Comparison of ENCODE assay signal across 9 cellular contexts in genomic region chr22:24482586-24482985, GRCh38. TPM values are rescaled to one million over a fixed set of nuclear protein-coding genes. Genes with fewer than 3 reads are reported as not detected.
DNase-seq lines count a peak whose midpoint lies in the region; ATAC-seq and TF ChIP-seq lines count a peak whose summit lies in the region.
"Had no signal": no experiment of that assay in that cellular context is flagged by ENCODE, and none has a peak within 500 bp of the region (broad histone marks: within the 10 kb centered on the region; RNA-seq: fewer than 3 reads in every experiment).

No MANE protein-coding gene starts in this region.

- H3K9ac ChIP-seq in mesendoderm (ENCODE audit: low read length) = no peak overlapping the region

- ATAC-seq in GM18502 (IDR thresholded peaks at IDR 0.05; ENCODE audit: poor library complexity, unreplicated experiment) (no peak), HG02588 (IDR thresholded peaks at IDR 0.05; ENCODE audit: unreplicated experiment) (no peak)

- H3K4me2 ChIP-seq in mesendoderm (ENCODE audit: low read length) = no peak overlapping the region

- no peak overlapping the region for H3K18ac ChIP-seq in mesendoderm (ENCODE audit: low read length)

- no peaks in the 10 kb centered on the region for H3K4me1 ChIP-seq in mesendoderm (ENCODE audit: control insufficient read depth, low read depth, low read length)

- no peak overlapping the region for H3K23ac ChIP-seq in mesendoderm (ENCODE audit: low read length)

- no peak overlapping the region for H2BK5ac ChIP-seq in mesendoderm (ENCODE audit: low read length)

- no peak overlapping the region for H2AK5ac ChIP-seq in mesendoderm (ENCODE audit: low read length)

- no peaks in the 10 kb centered on the region for H3K79me2 ChIP-seq in mesendoderm (ENCODE audit: control insufficient read depth, insufficient read depth, low read length)

- in situ Hi-C loops in astrocyte of the cerebellum (cut with HindIII; ENCODE audit: low sequenced_read_pairs) = no loop called here

- no peaks in the 10 kb centered on the region for H3K36me3 ChIP-seq in mesendoderm (ENCODE audit: control insufficient read depth, insufficient read depth, low read length)

- TF ChIP-seq CTCF in astrocyte of the cerebellum (IDR thresholded peaks at IDR 0.05; ENCODE audit: low read depth, low read length, missing control alignments) = no peak

- no CpG with 5 or more reads among the region's 3 CpGs for WGBS in mesendoderm (ENCODE audit: extremely low coverage, insufficient coverage, low lambda C conversion rate)

- no peaks in the 10 kb centered on the region for H3K79me1 ChIP-seq in mesendoderm (ENCODE audit: low read length)

- no peak overlapping the region for H4K5ac ChIP-seq in mesendoderm (ENCODE audit: low read length)

- H2BK120ac ChIP-seq in mesendoderm (ENCODE audit: low read depth, low read length) = no peak overlapping the region

- H3K4me3 ChIP-seq in astrocyte of the cerebellum (ENCODE audit: low read depth, low read length) (no peak overlapping the region), mesendoderm (ENCODE audit: low read length) (no peak overlapping the region)

- no peak overlapping the region for H3K27ac ChIP-seq in mesendoderm (ENCODE audit: low read depth, low read length)

- no peak overlapping the region for H2BK15ac ChIP-seq in mesendoderm (replicated peaks; ENCODE audit: low read depth)

- no peaks in the 10 kb centered on the region for H3K27me3 ChIP-seq in mesendoderm (ENCODE audit: insufficient read depth, low read length, poor library complexity)

- DNase-seq in DMS153 treated with DMSO at 0.1 percent for 48 hours (lab: John Stamatoyannopoulos, UW; ENCODE audit: unreplicated experiment) = peak; percentile 24
- peak; percentile 8 for DNase-seq in NCI-H146 treated with DMSO at 0.1 percent for 48 hours (lab: John Stamatoyannopoulos, UW; ENCODE audit: unreplicated experiment)
- DNase-seq in astrocyte of the cerebellum (ENCODE audit: low read depth) = peak; percentile 57
- peak; percentile 31 for DNase-seq in mesendoderm
- DNase-seq in medulla oblongata (ENCODE audit: extremely low spot score) = no peak
- no peak for DNase-seq in amygdala (lab: John Stamatoyannopoulos, UW)
- DNase-seq: stimulated activated CD4-positive, alpha-beta T cell treated with anti-CD3 and anti-CD28 coated beads, Interleukin-2, amount 100 ng/mL, for 48 hours had no signal

- no peak overlapping the region for H3K4ac ChIP-seq in mesendoderm (ENCODE audit: low read depth, low read length)

- no peak overlapping the region for H4K8ac ChIP-seq in mesendoderm (ENCODE audit: low read depth, low read length)

- H3K56ac ChIP-seq in mesendoderm (ENCODE audit: low read length) = no peak overlapping the region

RNA-seq across cellular contexts. Expression of gene UPB1, which starts 12.5 kb away (rescaled TPM):
- 0.01 TPM for polyA plus RNA-seq in mesendoderm (2013, experiment 1 of 2)
- not detected for polyA plus RNA-seq in mesendoderm (2013, experiment 2 of 2)

RNA-seq across cellular contexts. Expression of gene ADORA2A, which starts 55.2 kb away (rescaled TPM):
- polyA plus RNA-seq in mesendoderm (2013, experiment 1 of 2) = 1.1 TPM
- polyA plus RNA-seq in mesendoderm (2013, experiment 2 of 2) = 1.3 TPM

Comparison
In these comparisons a context has a peak if more than half of its experiments do, and no peak if none do; other contexts are left out.
1. DNase-seq: peak in DMS153 treated with DMSO at 0.1 percent for 48 hours (single experiment), NCI-H146 treated with DMSO at 0.1 percent for 48 hours (single experiment), astrocyte of the cerebellum (single experiment) and mesendoderm (single experiment); none in medulla oblongata (single experiment) and amygdala (0 of 56).